In genomic region chr10:100968839-100969174, GRCh38 we compare ENCODE assay signal across 6 cellular contexts. TPM values are rescaled to one million over a fixed set of nuclear protein-coding genes. Genes with fewer than 3 reads are reported as not detected.
A peak's percentile ranks its signal among the peaks of the same experiment; 100 is the strongest.
DNase-seq lines count a peak whose midpoint lies in the region; ATAC-seq and TF ChIP-seq lines count a peak whose summit lies in the region.

No MANE protein-coding gene starts in this region.

- peak overlapping the region; percentile 33; the same call in 1 of the 2 replicates for H3K9ac ChIP-seq in iPS-20b (ENCODE audit: low read depth, low read length)

- intact Hi-C loops in heart right ventricle (cut with DNase I) (loop anchor here in 1 of 10 donors (1.0 kb wide), 1 partner anchor 45 kb away; no protein-coding TSS in a partner anchor), Right ventricle myocardium inferior (cut with DNase I) (loop anchor here (2.0 kb wide), 1 partner anchor 46 kb away; no protein-coding TSS in a partner anchor), vagina (cut with DNase I) (no loop called here)

- WGBS in heart right ventricle, 2 donors = 22 to 28% methylated on average over 9 of the region's 9 CpGs

- peaks cover 0 to 31% (median 5%) of the 10 kb centered on the region in 9 donors for H3K36me3 ChIP-seq in heart right ventricle
- H3K36me3 ChIP-seq in iPS-20b (ENCODE audit: insufficient read depth, low read depth, low read length) = peaks cover 11% of the 10 kb centered on the region
- H3K36me3 ChIP-seq in vagina = peaks cover 0 to 9% of the 10 kb centered on the region in 2 donors

- no peaks in the 10 kb centered on the region for H3K9me3 ChIP-seq in heart right ventricle
- no peaks in the 10 kb centered on the region for H3K9me3 ChIP-seq in iPS-20b (ENCODE audit: insufficient read depth, low read depth, low read length)
- no peaks in the 10 kb centered on the region for H3K9me3 ChIP-seq in vagina

- DNase-seq in heart right ventricle (no peak), Right ventricle myocardium inferior (ENCODE audit: missing footprints) (no peak), vagina (ENCODE audit: extremely low spot score in 2 of 2) (no peak), GM20000 (ENCODE audit: low spot score) (no peak), NCI-H748 treated with DMSO at 0.1 percent for 48 hours (lab: John Stamatoyannopoulos, UW) (no peak)

- TF ChIP-seq POLR2A in vagina (IDR thresholded peaks at IDR 0.05) = no peak

- H3K27ac ChIP-seq in heart right ventricle (no peak overlapping the region), iPS-20b (ENCODE audit: low read length) (no peak overlapping the region), vagina (no peak overlapping the region)

- no peak for TF ChIP-seq CTCF in heart right ventricle (IDR thresholded peaks at IDR 0.05)
- TF ChIP-seq CTCF in vagina (IDR thresholded peaks at IDR 0.05) = no peak
- TF ChIP-seq CTCF in GM20000 (IDR thresholded peaks at IDR 0.05; ENCODE audit: extremely low read depth, missing control alignments) = no peak

- H3K4me1 ChIP-seq in heart right ventricle = peaks cover 3 to 23% (median 15%) of the 10 kb centered on the region in 9 donors
- H3K4me1 ChIP-seq in iPS-20b (ENCODE audit: insufficient read depth, low read length) = no peaks in the 10 kb centered on the region
- peaks cover 15% of the 10 kb centered on the region for H3K4me1 ChIP-seq in vagina

- peak in 4 of 8 donors; percentile 12 to 29 (median 14) for ATAC-seq in heart right ventricle
- no peak for ATAC-seq in Right ventricle myocardium inferior

- H3K4me3 ChIP-seq in heart right ventricle = peak overlapping the region; percentile 27 to 67 (median 58)
- H3K4me3 ChIP-seq in iPS-20b (ENCODE audit: low read length) = peak overlapping the region; percentile 66
- H3K4me3 ChIP-seq in vagina = peak overlapping the region; percentile 60 to 72

- H3K27me3 ChIP-seq in heart right ventricle (peaks cover 0 to 7% (median 0%) of the 10 kb centered on the region in 7 donors), iPS-20b (ENCODE audit: insufficient read depth, low read length) (peaks cover 13% of the 10 kb centered on the region), vagina (no peaks in the 10 kb centered on the region)

RNA-seq across cellular contexts. Expression of gene SEMA4G, which starts 0.5 kb away (rescaled TPM):
- total RNA-seq in heart right ventricle (1 to 10 TPM in 2 of 10 donors, under 1 TPM in 8; 0.26 to 1.6 (median 0.80) TPM), Right ventricle myocardium inferior (1.5 TPM), vagina (6.4 TPM)
- 1 to 10 TPM in 1 of 2 donors, under 1 TPM in 1; 0.20 to 1.6 TPM for polyA plus RNA-seq in heart right ventricle

RNA-seq across cellular contexts. Expression of gene MRPL43, which starts 18.5 kb away (rescaled TPM):
- total RNA-seq in heart right ventricle = 10 to 100 TPM; 43.8 to 73.4 (median 55.2) TPM
- 100 to 1,000 TPM; 102 to 123 TPM for polyA plus RNA-seq in heart right ventricle
- 58.3 TPM for total RNA-seq in Right ventricle myocardium inferior
- 85.4 TPM for total RNA-seq in vagina

RNA-seq across cellular contexts. Expression of gene TWNK, which starts 18.5 kb away (rescaled TPM):
- total RNA-seq in heart right ventricle (1 to 10 TPM; 4.7 to 7.7 (median 5.4) TPM), Right ventricle myocardium inferior (6.6 TPM), vagina (5.2 TPM)
- polyA plus RNA-seq in heart right ventricle = 1 to 10 TPM; 4.2 to 6.1 TPM

RNA-seq across cellular contexts. Expression of gene LZTS2, which starts 30.8 kb away (rescaled TPM):
- 10 to 100 TPM; 28.6 to 48.3 (median 38.9) TPM for total RNA-seq in heart right ventricle
- polyA plus RNA-seq in heart right ventricle = 10 to 100 TPM; 43.8 to 73.7 TPM
- 43.4 TPM for total RNA-seq in Right ventricle myocardium inferior
- total RNA-seq in vagina = 99.4 TPM

RNA-seq across cellular contexts. Expression of gene SLF2, which starts 56.0 kb away (rescaled TPM):
- total RNA-seq in heart right ventricle (10 to 100 TPM; 15.8 to 23.6 (median 18.7) TPM), Right ventricle myocardium inferior (17.0 TPM), vagina (26.8 TPM)
- 10 to 100 TPM in 1 of 2 donors, 1 to 10 TPM in 1; 4.8 to 17.3 TPM for polyA plus RNA-seq in heart right ventricle
